ENCODE assay signal across 17 cellular contexts in the genomic region with DNA sequence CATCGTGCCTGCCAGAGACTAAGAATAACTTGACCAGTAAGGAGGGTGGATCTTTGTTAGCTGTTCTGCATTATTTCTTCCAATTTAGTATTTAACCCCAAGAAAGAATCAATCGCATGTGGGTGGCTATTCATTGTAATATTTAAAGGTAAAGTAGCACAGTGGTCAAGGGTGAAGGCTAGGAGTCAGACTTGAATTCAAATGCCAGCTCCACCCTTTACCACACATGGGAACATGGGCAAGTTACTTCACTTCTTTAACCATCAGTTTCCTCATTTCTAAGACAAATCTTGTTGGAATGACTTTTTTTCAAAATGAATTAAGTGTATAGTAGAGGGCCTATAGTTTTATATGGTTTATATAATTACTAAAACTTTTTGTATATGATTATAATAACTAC.
"Had no signal": no experiment of that assay in that cellular context is flagged by ENCODE, and none has a peak within 500 bp of the region (broad histone marks: within the 10 kb centered on the region; RNA-seq: fewer than 3 reads in every experiment).

No MANE protein-coding gene starts in this region.

- H3K79me2 ChIP-seq: parathyroid adenoma had no signal

- DNase-seq: cortex of kidney; dorsolateral prefrontal cortex; effector CD8-positive, alpha-beta T cell; heart right ventricle; hypothalamus; islet precursor cell; mammary epithelial cell; natural killer cell; occipital lobe; right lobe of liver; stimulated activated CD4-positive, alpha-beta T cell treated with anti-CD3 and anti-CD28 coated beads, Interleukin-2, amount 100 ng/mL, for 24 hours; stimulated activated naive CD4-positive, alpha-beta T cell treated with Interleukin-2 at 50 U/mL for 16 hours; trophoblast cell had no signal

- H3K27ac Mint-ChIP-seq: natural killer cell had no signal

- H3K9ac ChIP-seq: parathyroid adenoma had no signal

- ATAC-seq: natural killer cell had no signal

- H3K4me1 ChIP-seq: parathyroid adenoma, prostate gland, right lobe of liver had no signal

- H3K36me3 Mint-ChIP-seq: natural killer cell had no signal

- H3K4me1 Mint-ChIP-seq: central memory CD8-positive, alpha-beta T cell; natural killer cell had no signal

- H3K4me3 ChIP-seq: dorsolateral prefrontal cortex, heart right ventricle, prostate gland, right lobe of liver had no signal

- H3K27me3 Mint-ChIP-seq: central memory CD8-positive, alpha-beta T cell had no signal

- H3K9me3 ChIP-seq: prostate gland, right lobe of liver had no signal

- H3K27me3 ChIP-seq: dorsolateral prefrontal cortex, heart right ventricle, right lobe of liver had no signal

- H3K4me3 Mint-ChIP-seq: central memory CD8-positive, alpha-beta T cell; natural killer cell; neural crest cell had no signal

- H3K36me3 ChIP-seq: heart right ventricle, prostate gland, right lobe of liver had no signal

- H3K9me3 Mint-ChIP-seq: central memory CD8-positive, alpha-beta T cell; natural killer cell; neural crest cell had no signal

- H3K27ac ChIP-seq: dorsolateral prefrontal cortex, parathyroid adenoma, prostate gland, right lobe of liver had no signal

- H2AFZ ChIP-seq: parathyroid adenoma had no signal
